In the genomic region with DNA sequence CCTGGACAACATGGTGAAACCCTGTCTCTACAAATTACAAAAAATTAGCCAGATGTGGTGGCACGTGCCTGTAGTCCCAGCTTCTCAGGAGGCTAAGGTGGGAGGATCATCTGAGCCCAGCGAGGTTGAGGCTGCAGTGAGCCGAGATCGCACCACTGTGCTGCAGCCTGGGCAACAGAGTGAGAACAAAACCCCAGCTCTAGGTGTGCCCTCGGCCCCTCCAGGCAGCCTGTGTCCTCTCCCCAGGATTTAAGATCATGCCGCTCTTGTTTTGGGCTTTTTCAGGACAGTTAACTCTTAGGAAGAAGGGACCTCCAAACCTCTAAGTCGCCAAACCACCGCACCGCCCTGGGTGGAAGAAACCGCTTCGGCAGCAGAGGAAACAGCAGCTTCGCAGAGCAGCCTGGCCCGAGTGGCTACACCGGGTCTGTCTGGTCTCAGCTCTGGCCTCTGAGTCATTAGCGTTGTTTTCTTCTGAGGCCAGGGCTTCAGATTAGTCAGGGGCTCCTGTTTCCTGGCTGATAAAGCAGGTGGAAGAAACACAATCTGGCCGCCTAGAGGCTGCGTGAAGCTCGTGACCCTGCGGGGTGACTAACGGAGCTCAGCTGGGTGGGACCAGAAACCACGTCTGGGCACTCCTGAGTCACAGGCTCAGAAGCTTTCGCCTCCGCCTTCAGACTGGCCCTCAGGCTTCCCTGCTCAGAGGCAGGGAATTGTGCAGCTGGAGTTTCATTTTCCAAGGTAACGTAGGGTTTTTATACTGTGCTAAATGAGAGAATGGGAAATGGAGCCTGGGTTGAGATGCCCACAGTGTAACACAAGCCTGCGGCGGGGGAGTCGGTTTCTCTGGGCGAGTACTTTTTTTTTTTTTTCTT, we compare ENCODE assay signal across 1 cellular context.
TF ChIP-seq lines count a peak whose summit lies in the region.

No MANE protein-coding gene starts in this region.

TF ChIP-seq in A549, 52 proteins besides CTCF, POLR2A, EP300 and RAD21 (continued from another document):
- TF ChIP-seq, protein P1, sequence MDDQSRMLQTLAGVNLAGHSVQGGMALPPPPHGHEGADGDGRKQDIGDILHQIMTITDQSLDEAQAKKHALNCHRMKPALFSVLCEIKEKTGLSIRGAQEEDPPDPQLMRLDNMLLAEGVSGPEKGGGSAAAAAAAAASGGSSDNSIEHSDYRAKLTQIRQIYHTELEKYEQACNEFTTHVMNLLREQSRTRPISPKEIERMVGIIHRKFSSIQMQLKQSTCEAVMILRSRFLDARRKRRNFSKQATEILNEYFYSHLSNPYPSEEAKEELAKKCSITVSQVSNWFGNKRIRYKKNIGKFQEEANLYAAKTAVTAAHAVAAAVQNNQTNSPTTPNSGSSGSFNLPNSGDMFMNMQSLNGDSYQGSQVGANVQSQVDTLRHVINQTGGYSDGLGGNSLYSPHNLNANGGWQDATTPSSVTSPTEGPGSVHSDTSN (IDR thresholded peaks at IDR 0.05), result peak; percentile 55
- 0 out of 2 replicates have a peak, but pooled peaks have one; percentile 58 for TF ChIP-seq FOSL2 (IDR thresholded peaks at IDR 0.05)
- TF ChIP-seq FOSL2 (CRISPR knock-in tag; IDR thresholded peaks at IDR 0.05), result peak; percentile 95
- TF ChIP-seq, protein P2, sequence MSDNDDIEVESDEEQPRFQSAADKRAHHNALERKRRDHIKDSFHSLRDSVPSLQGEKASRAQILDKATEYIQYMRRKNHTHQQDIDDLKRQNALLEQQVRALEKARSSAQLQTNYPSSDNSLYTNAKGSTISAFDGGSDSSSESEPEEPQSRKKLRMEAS (IDR thresholded peaks at IDR 0.05), result peak; percentile 54
- no peak for TF ChIP-seq FOXS1 (CRISPR knock-in tag; IDR thresholded peaks at IDR 0.05)
- TF ChIP-seq, protein P3, sequence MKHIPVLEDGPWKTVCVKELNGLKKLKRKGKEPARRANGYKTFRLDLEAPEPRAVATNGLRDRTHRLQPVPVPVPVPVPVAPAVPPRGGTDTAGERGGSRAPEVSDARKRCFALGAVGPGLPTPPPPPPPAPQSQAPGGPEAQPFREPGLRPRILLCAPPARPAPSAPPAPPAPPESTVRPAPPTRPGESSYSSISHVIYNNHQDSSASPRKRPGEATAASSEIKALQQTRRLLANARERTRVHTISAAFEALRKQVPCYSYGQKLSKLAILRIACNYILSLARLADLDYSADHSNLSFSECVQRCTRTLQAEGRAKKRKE (CRISPR knock-in tag; IDR thresholded peaks at IDR 0.05; ENCODE audit: low read depth), result no peak
- TF ChIP-seq USF2 (IDR thresholded peaks at IDR 0.05), result peak; percentile 62
- TF ChIP-seq TP53 (CRISPR knock-in tag; IDR thresholded peaks at IDR 0.05), result no peak
- TF ChIP-seq RFX5 (IDR thresholded peaks at IDR 0.05), result no peak
- no peak for TF ChIP-seq HOXA7 (CRISPR knock-in tag; IDR thresholded peaks at IDR 0.05)
- TF ChIP-seq HMGXB4 (CRISPR knock-in tag; IDR thresholded peaks at IDR 0.05; ENCODE audit: borderline replicate concordance), result no peak
- TF ChIP-seq SREBF2 (IDR thresholded peaks at IDR 0.05), result no peak
- no peak for TF ChIP-seq ZC3H11A (IDR thresholded peaks at IDR 0.05)
- no peak for TF ChIP-seq POLR2AphosphoS2 (conservative IDR thresholded peaks at IDR 0.05; ENCODE audit: low read length)
